Comparison of ENCODE assay signal across 1 cellular context in the genomic region with DNA sequence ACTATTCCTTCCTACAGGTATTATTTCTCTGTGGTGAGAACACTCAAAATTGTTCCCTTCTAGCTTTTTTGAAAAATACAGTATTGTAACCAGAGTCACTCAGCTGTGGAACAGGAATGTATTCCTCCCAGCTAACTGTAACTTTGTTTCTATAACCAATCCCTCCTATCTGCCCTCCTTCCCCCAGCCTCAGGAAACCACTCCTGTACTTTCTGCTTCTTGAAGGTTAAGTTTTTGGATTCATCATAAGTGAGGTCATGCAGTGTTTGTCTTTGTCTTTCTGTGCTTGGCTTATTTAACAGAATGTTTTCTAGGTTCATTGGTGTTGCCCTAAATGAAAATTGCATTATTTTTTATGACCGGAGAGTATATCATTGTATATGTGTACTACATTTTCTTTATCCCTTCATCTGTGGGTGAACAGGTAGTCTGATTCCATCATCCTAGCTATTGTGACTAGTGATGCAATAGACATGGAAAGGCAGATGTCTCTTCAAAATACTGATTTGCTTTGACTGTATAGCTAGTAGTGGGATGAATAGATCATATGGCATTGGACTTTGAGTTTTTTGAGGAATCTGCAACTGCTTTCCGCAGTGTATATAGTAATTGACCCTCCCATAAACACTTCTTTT.
A peak's percentile ranks its signal among the peaks of the same experiment; 100 is the strongest.
TF ChIP-seq lines count a peak whose summit lies in the region.

No MANE protein-coding gene starts in this region.

TF ChIP-seq in K562, 482 proteins besides CTCF, POLR2A, EP300 and RAD21 (continued from another document):
- TF ChIP-seq ATF3 (IDR thresholded peaks at IDR 0.05) (peak; percentile 68), ATF3 (CRISPR knock-in tag; conservative IDR thresholded peaks at IDR 0.05) (no peak), RFX7 (CRISPR knock-in tag; IDR thresholded peaks at IDR 0.05) (no peak), FOXM1 (IDR thresholded peaks at IDR 0.05; ENCODE audit: low read depth) (no peak), FOXM1 (CRISPR knock-in tag; IDR thresholded peaks at IDR 0.05; ENCODE audit: low read depth) (no peak), ZNF347 (CRISPR knock-in tag; IDR thresholded peaks at IDR 0.05; ENCODE audit: low read depth) (no peak), CEBPB (tag; IDR thresholded peaks at IDR 0.05) (0 out of 2 replicates have a peak, but pooled peaks have one; percentile 26), ZNF586 (CRISPR knock-in tag; conservative IDR thresholded peaks at IDR 0.05) (no peak), ZEB2 (IDR thresholded peaks at IDR 0.05) (no peak), KAT2B (IDR thresholded peaks at IDR 0.05; ENCODE audit: low read depth, low read length) (no peak)
